ENCODE assay signal across 15 cellular contexts in the genomic region with DNA sequence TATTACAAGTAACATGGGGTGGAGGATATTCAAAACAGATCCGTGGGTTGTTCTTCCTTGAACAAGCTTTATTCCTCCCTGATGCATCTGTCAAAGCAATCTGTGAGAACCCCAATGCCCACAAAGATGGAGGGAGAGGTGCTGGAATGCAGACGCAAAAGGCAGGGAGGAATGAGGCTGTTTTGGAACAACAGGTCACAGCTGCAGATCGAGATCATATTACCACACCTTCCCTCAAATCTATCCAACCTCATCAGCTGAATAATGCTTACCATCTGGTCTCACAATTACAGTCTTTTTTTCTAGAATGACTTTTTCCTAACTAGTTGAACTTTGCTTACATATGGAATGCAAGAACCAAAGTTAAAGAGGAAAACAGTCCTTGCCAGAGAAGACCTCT.
A peak's percentile ranks its signal among the peaks of the same experiment; 100 is the strongest.
DNase-seq lines count a peak whose midpoint lies in the region; ATAC-seq, FAIRE-seq and TF ChIP-seq lines count a peak whose summit lies in the region.
"Had no signal": no experiment of that assay in that cellular context is flagged by ENCODE, and none has a peak within 500 bp of the region (broad histone marks: within the 10 kb centered on the region; RNA-seq: fewer than 3 reads in every experiment).

No MANE protein-coding gene starts in this region.

- H3K4me1 Mint-ChIP-seq in activated CD4-positive, alpha-beta T cell treated with anti-CD3 and anti-CD28 coated beads for 36 hours, result no peaks in the 10 kb centered on the region
- H3K4me1 Mint-ChIP-seq: CD4-positive, alpha-beta memory T cell had no signal

- H3K4ac ChIP-seq in mesendoderm (ENCODE audit: low read depth, low read length), result no peak overlapping the region

- no peak overlapping the region for H3K56ac ChIP-seq in mesendoderm (ENCODE audit: low read length)

- peak; percentile 91 for DNase-seq in AG09319 (ENCODE audit: extremely low read depth, low read depth)
- DNase-seq in brain pericyte (ENCODE audit: low read depth, low spot score), result peak; percentile 82
- DNase-seq in mesendoderm, result peak; percentile 10
- DNase-seq in activated CD4-positive, alpha-beta T cell treated with anti-CD3 and anti-CD28 coated beads for 36 hours, result no peak
- DNase-seq in kidney tubule cell (ENCODE audit: low spot score), result no peak
- DNase-seq in kidney, result no peak
- DNase-seq: activated CD8-positive, alpha-beta memory T cell treated with anti-CD3 and anti-CD28 coated beads, Interleukin-2, amount 10 ng/mL, durations not matched to agents 7 days and 5 days; CD4-positive, alpha-beta memory T cell; effector CD4-positive, alpha-beta T cell; mammary epithelial cell; stimulated activated CD4-positive, alpha-beta T cell treated with anti-CD3 and anti-CD28 coated beads, Interleukin-4, amount 100 ng/mL, for 1 hour; stimulated activated naive CD4-positive, alpha-beta T cell had no signal

- TF ChIP-seq CTCF in AG09319 (IDR thresholded peaks at IDR 0.05; ENCODE audit: low read depth, low read length) (no peak), HEK293 (tag by site-specific recombination; IDR thresholded peaks at IDR 0.05) (no peak), kidney (IDR thresholded peaks at IDR 0.05; ENCODE audit: borderline replicate concordance, extremely low read depth, insufficient read depth) (no peak)

- no peaks in the 10 kb centered on the region for H3K79me2 ChIP-seq in mesendoderm (ENCODE audit: control insufficient read depth, insufficient read depth, low read length)

- H2BK15ac ChIP-seq in mesendoderm (replicated peaks; ENCODE audit: low read depth), result no peak overlapping the region

- H3K36me3 Mint-ChIP-seq in activated CD4-positive, alpha-beta T cell treated with anti-CD3 and anti-CD28 coated beads for 36 hours (ENCODE audit: low read depth), result no peaks in the 10 kb centered on the region
- H3K36me3 Mint-ChIP-seq: activated CD8-positive, alpha-beta memory T cell treated with anti-CD3 and anti-CD28 coated beads, Interleukin-2, amount 10 ng/mL, durations not matched to agents 7 days and 5 days; CD4-positive, alpha-beta memory T cell had no signal

- H3K9me3 ChIP-seq in HEK293 (ENCODE audit: control insufficient read depth, insufficient read depth, low read depth, low read length) (no peaks in the 10 kb centered on the region), kidney (ENCODE audit: control insufficient read depth in 1 of 2, low read length in 2 of 2) (no peaks in the 10 kb centered on the region)

- no peak overlapping the region for H2BK120ac ChIP-seq in mesendoderm (ENCODE audit: low read depth, low read length)

- no peak overlapping the region for H3K4me2 ChIP-seq in mesendoderm (ENCODE audit: low read length)

- no peak for ATAC-seq in GM19351 (IDR thresholded peaks at IDR 0.05; ENCODE audit: unreplicated experiment)
- ATAC-seq in activated CD4-positive, alpha-beta T cell treated with anti-CD3 and anti-CD28 coated beads for 36 hours, result no peak
- ATAC-seq: activated CD8-positive, alpha-beta memory T cell treated with anti-CD3 and anti-CD28 coated beads, Interleukin-2, amount 10 ng/mL, durations not matched to agents 7 days and 5 days had no signal

- H3K9ac ChIP-seq in mesendoderm (ENCODE audit: low read length), result no peak overlapping the region
- no peak overlapping the region for H3K9ac ChIP-seq in kidney (ENCODE audit: low read length in 2 of 2)

- POLR2A ChIA-PET in HEK293 (lab: Yijun Ruan, JAX), result no interaction called here
- POLR2A ChIA-PET in activated CD4-positive, alpha-beta T cell treated with anti-CD3 and anti-CD28 coated beads for 36 hours (lab: Charles Lee), result no interaction called here

- intact Hi-C loops in activated CD4-positive, alpha-beta T cell treated with anti-CD3 and anti-CD28 coated beads for 36 hours (cut with DNase I, micrococcal nuclease), result no loop called here
- intact Hi-C loops in kidney (cut with DNase I), result no loop called here

- no peaks in the 10 kb centered on the region for H3K4me1 ChIP-seq in HEK293 (ENCODE audit: control insufficient read depth, insufficient read depth, low read length)
- no peaks in the 10 kb centered on the region for H3K4me1 ChIP-seq in mesendoderm (ENCODE audit: control insufficient read depth, low read depth, low read length)
- no peaks in the 10 kb centered on the region for H3K4me1 ChIP-seq in kidney (ENCODE audit: control insufficient read depth in 1 of 2, insufficient read depth in 1 of 2, low read depth in 1 of 2, low read length in 2 of 2)

- no peak overlapping the region for H4K8ac ChIP-seq in mesendoderm (ENCODE audit: low read depth, low read length)

- no peak overlapping the region for H3K27ac ChIP-seq in HEK293 (ENCODE audit: extremely low read depth, low read depth, low read length)
- H3K27ac ChIP-seq in mesendoderm (ENCODE audit: low read depth, low read length), result no peak overlapping the region
- no peak overlapping the region for H3K27ac ChIP-seq in kidney (ENCODE audit: low read depth in 2 of 2, low read length in 2 of 2)

- no peak overlapping the region for H2AK5ac ChIP-seq in mesendoderm (ENCODE audit: low read length)

- peaks cover 4% of the 10 kb centered on the region for H3K27me3 Mint-ChIP-seq in activated CD4-positive, alpha-beta T cell treated with anti-CD3 and anti-CD28 coated beads for 36 hours
- H3K27me3 Mint-ChIP-seq: activated CD8-positive, alpha-beta memory T cell treated with anti-CD3 and anti-CD28 coated beads, Interleukin-2, amount 10 ng/mL, durations not matched to agents 7 days and 5 days; progenitor cell of endocrine pancreas had no signal

- no peak overlapping the region for H4K5ac ChIP-seq in mesendoderm (ENCODE audit: low read length)

- no peak for FAIRE-seq in kidney (lab: Jason Lieb, UNC)

- H3K79me1 ChIP-seq in mesendoderm (ENCODE audit: low read length), result no peaks in the 10 kb centered on the region

- no peak overlapping the region for H3K18ac ChIP-seq in mesendoderm (ENCODE audit: low read length)

- H3K23ac ChIP-seq in mesendoderm (ENCODE audit: low read length), result no peak overlapping the region

- H3K4me3 ChIP-seq in HEK293 (ENCODE audit: low read depth, low read length) (no peak overlapping the region), mesendoderm (ENCODE audit: low read length) (no peak overlapping the region), kidney (ENCODE audit: low read length in 2 of 2) (no peak overlapping the region)

- H3K27me3 ChIP-seq in mesendoderm (ENCODE audit: insufficient read depth, low read length, poor library complexity), result no peaks in the 10 kb centered on the region

- no CpG with 5 or more reads among the region's 3 CpGs for WGBS in mesendoderm (ENCODE audit: extremely low coverage, insufficient coverage, low lambda C conversion rate)

- peaks cover 0 to 3% of the 10 kb centered on the region in 2 experiments; a peak in 1 of 3 replicates for H3K36me3 ChIP-seq in HEK293 (ENCODE audit: control insufficient read depth in 2 of 2, insufficient read depth in 1 of 2, low read length in 2 of 2)
- H3K36me3 ChIP-seq in mesendoderm (ENCODE audit: control insufficient read depth, insufficient read depth, low read length), result no peaks in the 10 kb centered on the region
- no peaks in the 10 kb centered on the region for H3K36me3 ChIP-seq in kidney (ENCODE audit: control insufficient read depth in 1 of 2, insufficient read depth in 2 of 2, low read length in 2 of 2)

- CTCF ChIA-PET in HEK293 (lab: Yijun Ruan, JAX), result interaction anchor here (0.9 kb wide), 1 partner anchor 9 kb away, joined by 5 read pairs; no protein-coding TSS in a partner anchor
- CTCF ChIA-PET in activated CD4-positive, alpha-beta T cell treated with anti-CD3 and anti-CD28 coated beads for 36 hours (lab: Charles Lee), result no interaction called here

- H3K9me3 Mint-ChIP-seq in activated CD4-positive, alpha-beta T cell treated with anti-CD3 and anti-CD28 coated beads for 36 hours (ENCODE audit: low read depth), result no peaks in the 10 kb centered on the region

- no peak overlapping the region for H2BK5ac ChIP-seq in mesendoderm (ENCODE audit: low read length)

- H3K4me3 Mint-ChIP-seq in activated CD4-positive, alpha-beta T cell treated with anti-CD3 and anti-CD28 coated beads for 36 hours, result no peak overlapping the region
- H3K4me3 Mint-ChIP-seq: activated CD8-positive, alpha-beta memory T cell treated with anti-CD3 and anti-CD28 coated beads, Interleukin-2, amount 10 ng/mL, durations not matched to agents 7 days and 5 days; CD4-positive, alpha-beta memory T cell had no signal

- no peak overlapping the region for H3K27ac Mint-ChIP-seq in activated CD4-positive, alpha-beta T cell treated with anti-CD3 and anti-CD28 coated beads for 36 hours
- H3K27ac Mint-ChIP-seq: activated CD8-positive, alpha-beta memory T cell treated with anti-CD3 and anti-CD28 coated beads, Interleukin-2, amount 10 ng/mL, durations not matched to agents 7 days and 5 days; CD4-positive, alpha-beta memory T cell; progenitor cell of endocrine pancreas had no signal

TF ChIP-seq in HEK293, 187 proteins besides CTCF, POLR2A, EP300 and RAD21 (continues in another document):
- TF ChIP-seq ZNF664 (tag by site-specific recombination; IDR thresholded peaks at IDR 0.05) (no peak), ZNF600 (tag by site-specific recombination; IDR thresholded peaks at IDR 0.05) (peak; percentile 35; the same call in 1 of the 2 replicates), ZNF768 (tag by site-specific recombination; IDR thresholded peaks at IDR 0.05) (no peak), ZNF174 (tag by site-specific recombination; IDR thresholded peaks at IDR 0.05) (no peak), ZFP3 (tag by site-specific recombination; IDR thresholded peaks at IDR 0.05; ENCODE audit: low read depth) (no peak), ZSCAN30 (tag by site-specific recombination; IDR thresholded peaks at IDR 0.05) (no peak), SCRT2 (tag by site-specific recombination; IDR thresholded peaks at IDR 0.05) (0 out of 2 replicates have a peak, but pooled peaks have one; percentile 42)

Comparison
In these comparisons a context has a peak if more than half of its experiments do, and no peak if none do; other contexts are left out.
1. DNase-seq: peak in AG09319 (single experiment), brain pericyte (single experiment) and mesendoderm (single experiment); none in activated CD4-positive, alpha-beta T cell treated with anti-CD3 and anti-CD28 coated beads for 36 hours (single experiment), kidney tubule cell (single experiment) and kidney (single experiment).